Comparison of ENCODE assay signal across 9 cellular contexts in the genomic region with DNA sequence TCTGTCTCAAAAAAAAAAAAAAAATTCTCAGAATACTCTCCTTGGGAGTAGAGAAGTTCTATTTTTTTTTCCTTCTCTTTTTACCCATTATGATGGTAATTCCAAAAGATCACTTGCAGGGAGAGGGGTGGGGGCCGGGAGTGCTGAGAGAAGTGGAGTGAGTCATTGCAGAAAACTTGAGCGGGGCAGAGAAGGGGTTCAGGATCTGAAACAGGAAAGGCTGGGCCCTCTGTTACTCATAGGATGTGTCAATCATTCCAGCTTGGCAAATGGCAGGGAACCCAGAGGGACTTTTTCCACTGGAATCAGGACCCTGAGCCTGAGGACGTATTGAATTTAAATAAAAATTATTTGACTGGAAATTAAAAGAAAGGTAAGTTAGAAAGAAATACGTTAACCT.
A peak's percentile ranks its signal among the peaks of the same experiment; 100 is the strongest.
DNase-seq lines count a peak whose midpoint lies in the region; ATAC-seq, FAIRE-seq and TF ChIP-seq lines count a peak whose summit lies in the region.
"Had no signal": no experiment of that assay in that cellular context is flagged by ENCODE, and none has a peak within 500 bp of the region (broad histone marks: within the 10 kb centered on the region; RNA-seq: fewer than 3 reads in every experiment).

No MANE protein-coding gene starts in this region.

- TF ChIP-seq POLR2A in GM12891 (IDR thresholded peaks at IDR 0.05; ENCODE audit: low read depth, low read length): no peak

- H3K9ac ChIP-seq in Karpas-422 (ENCODE audit: low read length): no peak overlapping the region

- H3K9me2 ChIP-seq in Karpas-422 (replicated peaks; ENCODE audit: insufficient read depth, low read length): no peaks in the 10 kb centered on the region

- peaks cover 5% of the 10 kb centered on the region for H3K27me3 Mint-ChIP-seq in activated CD4-positive, alpha-beta T cell treated with anti-CD3 and anti-CD28 coated beads for 36 hours

- H3K27ac ChIP-seq in Karpas-422 (ENCODE audit: low read length): no peak overlapping the region

- ATAC-seq in HG02763 (IDR thresholded peaks at IDR 0.05; ENCODE audit: unreplicated experiment): no peak
- no peak for ATAC-seq in activated CD4-positive, alpha-beta T cell treated with anti-CD3 and anti-CD28 coated beads for 36 hours

- peaks cover 4% of the 10 kb centered on the region for H3K4me1 Mint-ChIP-seq in activated CD4-positive, alpha-beta T cell treated with anti-CD3 and anti-CD28 coated beads for 36 hours

- H3K4me3 Mint-ChIP-seq in activated CD4-positive, alpha-beta T cell treated with anti-CD3 and anti-CD28 coated beads for 36 hours: no peak overlapping the region

- no peaks in the 10 kb centered on the region for H3K27me3 ChIP-seq in Karpas-422 (ENCODE audit: low read length)

- DNase-seq in Daoy (ENCODE audit: low read depth) (peak; percentile 90), MV-4-11 (lab: John Stamatoyannopoulos, UW) (peak; percentile 46), dermis microvascular lymphatic vessel endothelial cell (ENCODE audit: low read depth in 2 of 2) (peak; percentile 30 to 91), myocyte (ENCODE audit: low read depth) (peak; percentile 77), Karpas-422 (no peak), GM12891 (ENCODE audit: insufficient read length, low spot score) (no peak)
- no peak for DNase-seq in activated CD4-positive, alpha-beta T cell treated with anti-CD3 and anti-CD28 coated beads for 36 hours
- DNase-seq: T-helper 2 cell had no signal

- no peaks in the 10 kb centered on the region for H3K36me3 Mint-ChIP-seq in activated CD4-positive, alpha-beta T cell treated with anti-CD3 and anti-CD28 coated beads for 36 hours (ENCODE audit: low read depth)

- H3K4me2 ChIP-seq in Karpas-422 (ENCODE audit: low read depth, low read length, poor library complexity, severe bottlenecking): no peak overlapping the region

- no peak for FAIRE-seq in GM12891 (lab: Jason Lieb, UNC)

- no peaks in the 10 kb centered on the region for H3K36me3 ChIP-seq in Karpas-422 (ENCODE audit: insufficient read depth, low read length)

- peaks cover 18% of the 10 kb centered on the region for H3K4me1 ChIP-seq in Karpas-422 (ENCODE audit: low read length)

- H2AFZ ChIP-seq in Karpas-422 (ENCODE audit: low read length): no peak overlapping the region

- H3K4me3 ChIP-seq in Karpas-422 (ENCODE audit: low read length): no peak overlapping the region

- CTCF ChIA-PET in activated CD4-positive, alpha-beta T cell treated with anti-CD3 and anti-CD28 coated beads for 36 hours (lab: Charles Lee): no interaction called here

- no peaks in the 10 kb centered on the region for H3K9me3 ChIP-seq in Karpas-422 (ENCODE audit: low read length)

- no peak overlapping the region for H3K27ac Mint-ChIP-seq in activated CD4-positive, alpha-beta T cell treated with anti-CD3 and anti-CD28 coated beads for 36 hours

- intact Hi-C loops in activated CD4-positive, alpha-beta T cell treated with anti-CD3 and anti-CD28 coated beads for 36 hours (cut with DNase I, micrococcal nuclease): no loop called here

- no peaks in the 10 kb centered on the region for H4K20me1 ChIP-seq in Karpas-422 (ENCODE audit: insufficient read depth, low read depth, low read length)

- POLR2A ChIA-PET in activated CD4-positive, alpha-beta T cell treated with anti-CD3 and anti-CD28 coated beads for 36 hours (lab: Charles Lee): interaction anchor here (0.6 kb wide), 1 partner anchor 196 kb away, joined by 3 read pairs; no protein-coding TSS in a partner anchor

- no peaks in the 10 kb centered on the region for H3K9me3 Mint-ChIP-seq in activated CD4-positive, alpha-beta T cell treated with anti-CD3 and anti-CD28 coated beads for 36 hours (ENCODE audit: low read depth)

- H3K79me2 ChIP-seq in Karpas-422 (ENCODE audit: low read length): no peaks in the 10 kb centered on the region

TF ChIP-seq in GM12891, 5 proteins besides CTCF, POLR2A, EP300 and RAD21:
- TF ChIP-seq SPI1 (IDR thresholded peaks at IDR 0.05; ENCODE audit: low read depth, low read length) (no peak), PAX5 (IDR thresholded peaks at IDR 0.05; ENCODE audit: insufficient read depth, low read length, severe bottlenecking) (no peak), POLR2AphosphoS5 (IDR thresholded peaks at IDR 0.05; ENCODE audit: low read depth, low read length) (no peak), POU2F2 (IDR thresholded peaks at IDR 0.05; ENCODE audit: low read depth, low read length) (no peak), TAF1 (IDR thresholded peaks at IDR 0.05; ENCODE audit: low read depth, low read length) (no peak)

Comparison
In these comparisons a context has a peak if more than half of its experiments do, and no peak if none do; other contexts are left out.
1. DNase-seq: peak in Daoy (single experiment), MV-4-11 (single experiment), dermis microvascular lymphatic vessel endothelial cell (2 of 2) and myocyte (single experiment); none in Karpas-422 (single experiment), GM12891 (single experiment) and activated CD4-positive, alpha-beta T cell treated with anti-CD3 and anti-CD28 coated beads for 36 hours (single experiment).